ENCODE assay signal across 1 cellular context in genomic region chr9:33022303-33022702, GRCh38.
TF ChIP-seq lines count a peak whose summit lies in the region.

No MANE protein-coding gene starts in this region.

TF ChIP-seq in H1, 55 proteins besides CTCF, POLR2A, EP300 and RAD21:
- TF ChIP-seq MAFK (IDR thresholded peaks at IDR 0.05; ENCODE audit: low read depth, low read length) (peak; percentile 42; the same call in 1 of the 2 replicates), SIN3A (conservative IDR thresholded peaks at IDR 0.05 in 1 of 2, IDR thresholded peaks at IDR 0.05 in 1 of 2; ENCODE audit: low read depth in 1 of 2, low read length in 2 of 2) (no peak)
